Comparison of ENCODE assay signal across 1 cellular context in the genomic region with DNA sequence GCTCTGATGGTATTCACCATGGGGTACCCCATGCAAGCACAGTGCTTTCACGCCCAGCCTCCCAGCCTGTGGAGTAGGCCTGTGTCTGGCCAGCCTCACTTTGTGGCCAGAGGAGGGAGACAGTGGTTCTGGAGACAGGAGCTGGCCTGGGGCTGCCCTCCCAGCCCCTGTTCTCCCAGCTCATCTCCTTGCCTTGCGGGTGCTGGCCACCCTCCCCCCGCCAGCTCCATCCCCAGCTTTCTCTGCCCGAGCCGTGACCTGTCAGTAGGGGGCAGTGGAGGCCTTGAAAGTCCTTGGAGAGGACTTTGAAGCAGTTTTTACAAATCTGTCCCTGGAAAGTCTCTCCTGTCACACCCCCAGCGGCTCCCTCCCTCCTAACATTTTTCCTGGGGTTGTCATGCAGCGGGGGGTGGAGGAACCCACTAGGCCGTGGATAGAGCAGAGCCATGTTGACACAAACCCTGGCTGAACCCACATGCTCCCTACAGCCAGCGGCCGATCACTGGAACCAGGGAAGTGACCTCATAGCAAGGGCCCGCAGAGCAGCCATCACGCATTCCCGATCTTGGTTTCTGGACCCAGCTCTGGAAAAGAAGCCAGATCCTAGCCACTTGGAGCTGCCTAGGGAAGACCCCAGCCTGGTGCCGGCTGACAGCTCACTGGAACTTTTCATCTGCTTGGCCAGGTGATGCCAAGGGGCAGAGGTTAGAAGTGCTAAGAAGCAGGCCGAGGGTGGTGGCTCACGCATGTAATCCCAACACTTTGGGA.
A peak's percentile ranks its signal among the peaks of the same experiment; 100 is the strongest.
TF ChIP-seq lines count a peak whose summit lies in the region.

No MANE protein-coding gene starts in this region.

TF ChIP-seq in SK-N-SH treated with all-trans-retinoic acid at 6 μM for 48 hours, 23 proteins besides CTCF, POLR2A, EP300 and RAD21 (continued from another document):
- TF ChIP-seq, protein P1, sequence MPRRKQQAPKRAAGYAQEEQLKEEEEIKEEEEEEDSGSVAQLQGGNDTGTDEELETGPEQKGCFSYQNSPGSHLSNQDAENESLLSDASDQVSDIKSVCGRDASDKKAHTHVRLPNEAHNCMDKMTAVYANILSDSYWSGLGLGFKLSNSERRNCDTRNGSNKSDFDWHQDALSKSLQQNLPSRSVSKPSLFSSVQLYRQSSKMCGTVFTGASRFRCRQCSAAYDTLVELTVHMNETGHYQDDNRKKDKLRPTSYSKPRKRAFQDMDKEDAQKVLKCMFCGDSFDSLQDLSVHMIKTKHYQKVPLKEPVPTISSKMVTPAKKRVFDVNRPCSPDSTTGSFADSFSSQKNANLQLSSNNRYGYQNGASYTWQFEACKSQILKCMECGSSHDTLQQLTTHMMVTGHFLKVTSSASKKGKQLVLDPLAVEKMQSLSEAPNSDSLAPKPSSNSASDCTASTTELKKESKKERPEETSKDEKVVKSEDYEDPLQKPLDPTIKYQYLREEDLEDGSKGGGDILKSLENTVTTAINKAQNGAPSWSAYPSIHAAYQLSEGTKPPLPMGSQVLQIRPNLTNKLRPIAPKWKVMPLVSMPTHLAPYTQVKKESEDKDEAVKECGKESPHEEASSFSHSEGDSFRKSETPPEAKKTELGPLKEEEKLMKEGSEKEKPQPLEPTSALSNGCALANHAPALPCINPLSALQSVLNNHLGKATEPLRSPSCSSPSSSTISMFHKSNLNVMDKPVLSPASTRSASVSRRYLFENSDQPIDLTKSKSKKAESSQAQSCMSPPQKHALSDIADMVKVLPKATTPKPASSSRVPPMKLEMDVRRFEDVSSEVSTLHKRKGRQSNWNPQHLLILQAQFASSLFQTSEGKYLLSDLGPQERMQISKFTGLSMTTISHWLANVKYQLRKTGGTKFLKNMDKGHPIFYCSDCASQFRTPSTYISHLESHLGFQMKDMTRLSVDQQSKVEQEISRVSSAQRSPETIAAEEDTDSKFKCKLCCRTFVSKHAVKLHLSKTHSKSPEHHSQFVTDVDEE (CRISPR knock-in tag; IDR thresholded peaks at IDR 0.05), result peak; percentile 50
- TF ChIP-seq BACH2 (CRISPR knock-in tag; IDR thresholded peaks at IDR 0.05; ENCODE audit: borderline replicate concordance) (no peak), ZNF70 (CRISPR knock-in tag; IDR thresholded peaks at IDR 0.05) (no peak; the same call in 1 of the 2 replicates), ARNTL (CRISPR knock-in tag; IDR thresholded peaks at IDR 0.05; ENCODE audit: borderline replicate concordance, low read depth) (no peak), OSR1 (CRISPR knock-in tag; IDR thresholded peaks at IDR 0.05) (no peak), SNAI2 (CRISPR knock-in tag; IDR thresholded peaks at IDR 0.05) (peak; percentile 91; the same call in 1 of the 2 replicates), ISL1 (CRISPR knock-in tag; IDR thresholded peaks at IDR 0.05) (peak; percentile 67), ZNF8 (CRISPR knock-in tag; IDR thresholded peaks at IDR 0.05) (peak; percentile 22; the same call in 1 of the 2 replicates), ESRRG (CRISPR knock-in tag; IDR thresholded peaks at IDR 0.05) (no peak), TCF4 (CRISPR knock-in tag; IDR thresholded peaks at IDR 0.05; ENCODE audit: borderline replicate concordance) (peak; percentile 89), GLIS3 (CRISPR knock-in tag; IDR thresholded peaks at IDR 0.05) (no peak), ZFP30 (CRISPR knock-in tag; IDR thresholded peaks at IDR 0.05) (no peak)
- TF ChIP-seq, protein P2, sequence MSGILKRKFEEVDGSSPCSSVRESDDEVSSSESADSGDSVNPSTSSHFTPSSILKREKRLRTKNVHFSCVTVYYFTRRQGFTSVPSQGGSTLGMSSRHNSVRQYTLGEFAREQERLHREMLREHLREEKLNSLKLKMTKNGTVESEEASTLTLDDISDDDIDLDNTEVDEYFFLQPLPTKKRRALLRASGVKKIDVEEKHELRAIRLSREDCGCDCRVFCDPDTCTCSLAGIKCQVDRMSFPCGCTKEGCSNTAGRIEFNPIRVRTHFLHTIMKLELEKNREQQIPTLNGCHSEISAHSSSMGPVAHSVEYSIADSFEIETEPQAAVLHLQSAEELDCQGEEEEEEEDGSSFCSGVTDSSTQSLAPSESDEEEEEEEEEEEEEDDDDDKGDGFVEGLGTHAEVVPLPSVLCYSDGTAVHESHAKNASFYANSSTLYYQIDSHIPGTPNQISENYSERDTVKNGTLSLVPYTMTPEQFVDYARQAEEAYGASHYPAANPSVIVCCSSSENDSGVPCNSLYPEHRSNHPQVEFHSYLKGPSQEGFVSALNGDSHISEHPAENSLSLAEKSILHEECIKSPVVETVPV (CRISPR knock-in tag; IDR thresholded peaks at IDR 0.05), result no peak
- TF ChIP-seq, protein P3, sequence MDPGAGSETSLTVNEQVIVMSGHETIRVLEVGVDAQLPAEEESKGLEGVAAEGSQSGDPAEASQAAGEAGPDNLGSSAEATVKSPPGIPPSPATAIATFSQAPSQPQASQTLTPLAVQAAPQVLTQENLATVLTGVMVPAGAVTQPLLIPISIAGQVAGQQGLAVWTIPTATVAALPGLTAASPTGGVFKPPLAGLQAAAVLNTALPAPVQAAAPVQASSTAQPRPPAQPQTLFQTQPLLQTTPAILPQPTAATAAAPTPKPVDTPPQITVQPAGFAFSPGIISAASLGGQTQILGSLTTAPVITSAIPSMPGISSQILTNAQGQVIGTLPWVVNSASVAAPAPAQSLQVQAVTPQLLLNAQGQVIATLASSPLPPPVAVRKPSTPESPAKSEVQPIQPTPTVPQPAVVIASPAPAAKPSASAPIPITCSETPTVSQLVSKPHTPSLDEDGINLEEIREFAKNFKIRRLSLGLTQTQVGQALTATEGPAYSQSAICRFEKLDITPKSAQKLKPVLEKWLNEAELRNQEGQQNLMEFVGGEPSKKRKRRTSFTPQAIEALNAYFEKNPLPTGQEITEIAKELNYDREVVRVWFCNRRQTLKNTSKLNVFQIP (CRISPR knock-in tag; IDR thresholded peaks at IDR 0.05; ENCODE audit: borderline replicate concordance, low read depth), result no peak
- TF ChIP-seq, protein P4, sequence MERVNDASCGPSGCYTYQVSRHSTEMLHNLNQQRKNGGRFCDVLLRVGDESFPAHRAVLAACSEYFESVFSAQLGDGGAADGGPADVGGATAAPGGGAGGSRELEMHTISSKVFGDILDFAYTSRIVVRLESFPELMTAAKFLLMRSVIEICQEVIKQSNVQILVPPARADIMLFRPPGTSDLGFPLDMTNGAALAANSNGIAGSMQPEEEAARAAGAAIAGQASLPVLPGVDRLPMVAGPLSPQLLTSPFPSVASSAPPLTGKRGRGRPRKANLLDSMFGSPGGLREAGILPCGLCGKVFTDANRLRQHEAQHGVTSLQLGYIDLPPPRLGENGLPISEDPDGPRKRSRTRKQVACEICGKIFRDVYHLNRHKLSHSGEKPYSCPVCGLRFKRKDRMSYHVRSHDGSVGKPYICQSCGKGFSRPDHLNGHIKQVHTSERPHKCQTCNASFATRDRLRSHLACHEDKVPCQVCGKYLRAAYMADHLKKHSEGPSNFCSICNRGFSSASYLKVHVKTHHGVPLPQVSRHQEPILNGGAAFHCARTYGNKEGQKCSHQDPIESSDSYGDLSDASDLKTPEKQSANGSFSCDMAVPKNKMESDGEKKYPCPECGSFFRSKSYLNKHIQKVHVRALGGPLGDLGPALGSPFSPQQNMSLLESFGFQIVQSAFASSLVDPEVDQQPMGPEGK (CRISPR knock-in tag; IDR thresholded peaks at IDR 0.05; ENCODE audit: borderline replicate concordance), result peak; percentile 99
